19 cellular contexts compared by ENCODE assay signal in genomic region chr6:42846505-42846904, GRCh38.
"Had no signal": no experiment of that assay in that cellular context is flagged by ENCODE, and none has a peak within 500 bp of the region (broad histone marks: within the 10 kb centered on the region; RNA-seq: fewer than 3 reads in every experiment).

No MANE protein-coding gene starts in this region.

- DNase-seq: activated CD4-positive, alpha-beta memory T cell treated with anti-CD3 and anti-CD28 coated beads for 36 hours; activated CD4-positive, alpha-beta T cell treated with anti-CD3 and anti-CD28 coated beads for 4 hours; activated effector memory CD4-positive, alpha-beta T cell treated with anti-CD3 and anti-CD28 coated beads, Interleukin-2, amount 50 U/mL, for 16 hours; activated naive CD4-positive, alpha-beta T cell treated with anti-CD3 and anti-CD28 coated beads, Interleukin-2, amount 10 ng/mL, durations not matched to agents 7 days and 5 days; activated naive CD8-positive, alpha-beta T cell treated with anti-CD3 and anti-CD28 coated beads, Interleukin-2, amount 50 U/mL, for 24 hours; activated T-cell treated with anti-CD3 and anti-CD28 coated beads, Interleukin-2, amount 50 U/mL, for 72 hours; effector CD8-positive, alpha-beta T cell; foreskin melanocyte; kidney; left ventricle myocardium inferior; right cardiac atrium; stimulated activated CD4-positive, alpha-beta T cell treated with anti-CD3 and anti-CD28 coated beads, Interleukin-4, amount 100 ng/mL, for 4 hours; substantia nigra; T1000; thyroid gland; upper lobe of right lung had no signal

- FAIRE-seq: kidney had no signal

- ATAC-seq: activated naive CD8-positive, alpha-beta T cell treated with anti-CD3 and anti-CD28 coated beads, Interleukin-2, amount 50 U/mL, for 24 hours; activated T-cell treated with anti-CD3 and anti-CD28 coated beads, Interleukin-2, amount 50 U/mL, for 72 hours; natural killer cell treated with Interleukin-12 subunit alpha and Interleukin-12 subunit beta and Interleukin-15 and Interleukin-18, amount 100 ng/mL, for 72 hours; right cardiac atrium; upper lobe of right lung; WTC11 had no signal

- H3K27ac ChIP-seq: left ventricle myocardium inferior, parathyroid adenoma, thyroid gland, upper lobe of right lung had no signal

- H3K9ac ChIP-seq: parathyroid adenoma had no signal

- H3K4me3 ChIP-seq: left ventricle myocardium inferior, thyroid gland, upper lobe of right lung had no signal

- H3K9me3 ChIP-seq: left ventricle myocardium inferior, thyroid gland, upper lobe of right lung had no signal

- H3K4me1 ChIP-seq: left ventricle myocardium inferior, parathyroid adenoma, thyroid gland, upper lobe of right lung had no signal

- H3K27me3 ChIP-seq: thyroid gland, upper lobe of right lung had no signal

- H2AFZ ChIP-seq: parathyroid adenoma had no signal
